ENCODE assay signal across 19 cellular contexts in genomic region chr9:91770229-91770628, GRCh38.
"Had no signal": no experiment of that assay in that cellular context is flagged by ENCODE, and none has a peak within 500 bp of the region (broad histone marks: within the 10 kb centered on the region; RNA-seq: fewer than 3 reads in every experiment).

No MANE protein-coding gene starts in this region.

- H3K36me3 ChIP-seq: heart right ventricle, SJSA1, upper lobe of left lung had no signal

- H3K27me3 ChIP-seq: SJSA1 had no signal

- H3K4me1 ChIP-seq: heart right ventricle had no signal

- H3K9me3 ChIP-seq: SJSA1, upper lobe of left lung had no signal

- H3K27ac ChIP-seq: heart right ventricle, SJSA1, upper lobe of left lung, VCaP had no signal

- ATAC-seq: activated CD4-positive, alpha-beta T cell treated with anti-CD3 and anti-CD28 coated beads for 36 hours; effector memory CD8-positive, alpha-beta T cell; stimulated activated memory B cell treated with anti-CD40 and anti-IgM and Interleukin-4, amounts not matched to agents 10 μg/mL and 1 μg/mL and 100 μg/mL, for 72 hours had no signal

- H3K4me3 ChIP-seq: heart right ventricle, SJSA1, upper lobe of left lung had no signal

- FAIRE-seq: kidney had no signal

- DNase-seq: activated CD4-positive, alpha-beta memory T cell treated with anti-CD3 and anti-CD28 coated beads, Interleukin-2, amount 10 ng/mL, durations not matched to agents 7 days and 5 days; activated CD4-positive, alpha-beta T cell treated with anti-CD3 and anti-CD28 coated beads for 36 hours; activated CD8-positive, alpha-beta memory T cell treated with anti-CD3 and anti-CD28 coated beads, Interleukin-2, amount 50 U/mL, for 4 hours; activated naive CD4-positive, alpha-beta T cell treated with Interleukin-2 at 50 U/mL for 16 hours; caudate nucleus; cortex of kidney; effector memory CD8-positive, alpha-beta T cell; erythroblast; foreskin melanocyte; heart right ventricle; kidney; left ventricle myocardium superior; stimulated activated CD4-positive, alpha-beta T cell treated with anti-CD3 and anti-CD28 coated beads, Interleukin-1b, Interleukin-23, amount 100 ng/mL, for 48 hours; substantia nigra; T1000 had no signal
